Comparison of ENCODE assay signal across 7 cellular contexts in the genomic region with DNA sequence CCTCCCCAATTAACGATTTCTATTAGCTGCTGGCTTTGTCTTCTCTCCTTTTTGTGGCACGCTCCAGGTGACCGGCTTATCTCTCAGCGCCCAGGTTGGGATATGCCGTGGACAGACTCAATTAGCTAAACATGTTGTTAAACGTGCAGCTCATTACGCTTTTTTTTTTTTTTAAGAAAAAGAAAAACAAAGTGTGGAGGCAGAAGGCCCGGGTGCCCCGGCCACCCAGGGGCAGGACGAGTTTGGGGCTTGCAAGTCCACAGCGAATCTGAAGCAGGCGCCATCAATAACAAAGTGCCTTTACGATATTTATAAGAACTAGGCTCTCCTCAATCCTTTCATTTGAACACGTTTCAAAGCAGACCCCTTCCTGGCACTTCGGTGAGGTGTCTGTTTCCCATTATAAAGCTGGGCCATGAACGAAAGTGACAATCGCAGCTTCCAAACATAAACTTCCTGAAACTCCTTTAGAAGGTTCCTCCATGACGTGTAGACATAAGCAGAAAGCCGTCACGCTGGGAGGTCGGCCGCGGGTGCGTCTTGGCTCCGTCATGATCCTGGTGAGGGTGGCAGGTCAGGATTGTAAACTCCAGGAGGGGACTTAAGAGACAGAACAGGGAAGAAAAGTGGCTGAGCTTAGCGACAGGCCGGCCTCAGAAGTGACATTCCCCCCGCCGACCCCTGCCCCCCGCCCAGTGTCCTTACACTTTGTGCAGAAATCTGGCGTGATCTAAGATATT.
DNase-seq lines count a peak whose midpoint lies in the region; ATAC-seq and TF ChIP-seq lines count a peak whose summit lies in the region.
"Not testable (repeated sequence)": the region's sequence is repeated elsewhere in the genome, so short reads cannot be mapped to it uniquely, and the experiment has no call there.

No MANE protein-coding gene starts in this region.

- H3K23ac ChIP-seq in neuronal stem cell (ENCODE audit: low read depth, low read length, poor library complexity) = not testable (repeated sequence)

- CTCF ChIA-PET in WTC11 (lab: Charles Lee) = not testable (repeated sequence)

- not testable (repeated sequence) for H3K79me2 ChIP-seq in hepatocyte

- intact Hi-C loops in spleen (cut with DNase I; ENCODE audit: low total_unique reads) = not testable (repeated sequence)

- H3K36me3 Mint-ChIP-seq in WTC11, mesothelial cell of epicardium: not testable (repeated sequence)

- not testable (repeated sequence) for H3K18ac ChIP-seq in neuronal stem cell (ENCODE audit: low read length)

- H3K27me3 Mint-ChIP-seq in WTC11 (ENCODE audit: low read depth); mesothelial cell of epicardium (ENCODE audit: low read depth): not testable (repeated sequence)

- not testable (repeated sequence) for H2BK120ac ChIP-seq in neuronal stem cell (ENCODE audit: low read depth, low read length)

- not testable (repeated sequence) for H2BK15ac ChIP-seq in neuronal stem cell (ENCODE audit: low read length)

- 0 out of 2 replicates have a peak overlapping the region, but pooled peaks have one; percentile 82 for H3K27ac Mint-ChIP-seq in WTC11
- not testable (repeated sequence) for H3K27ac Mint-ChIP-seq in mesothelial cell of epicardium

- not testable (repeated sequence) for H3K4me1 Mint-ChIP-seq in WTC11
- peaks cover 20% of the 10 kb centered on the region for H3K4me1 Mint-ChIP-seq in mesothelial cell of epicardium

- H3K4ac ChIP-seq in neuronal stem cell (ENCODE audit: low read length) = not testable (repeated sequence)

- not testable (repeated sequence) for H3K9me2 ChIP-seq in hepatocyte (replicated peaks; ENCODE audit: insufficient read depth)

- H2BK12ac ChIP-seq in neuronal stem cell (ENCODE audit: low read length) = not testable (repeated sequence)

- H3K4me2 ChIP-seq in hepatocyte = peak overlapping the region; percentile 59
- H3K4me2 ChIP-seq in neuronal stem cell (ENCODE audit: insufficient read depth, low read length, poor library complexity, severe bottlenecking) = not testable (repeated sequence)

- POLR2A ChIA-PET in WTC11 (lab: Charles Lee) = not testable (repeated sequence)

- H3K79me1 ChIP-seq in neuronal stem cell (ENCODE audit: low read depth, low read length) = not testable (repeated sequence)

- not testable (repeated sequence) for H3K27me3 ChIP-seq in hepatocyte; neuronal stem cell (ENCODE audit: control insufficient read depth in 3 of 3, insufficient read depth in 3 of 3, low read depth in 1 of 3, low read length in 3 of 3); spleen (replicated peaks in 1 of 7)

- not testable (repeated sequence) for ATAC-seq in WTC11

- not testable (repeated sequence) for H4K8ac ChIP-seq in neuronal stem cell (ENCODE audit: low read depth, low read length)

- TF ChIP-seq CTCF in WTC11 (IDR thresholded peaks at IDR 0.05); choroid plexus epithelial cell (conservative IDR thresholded peaks at IDR 0.05; ENCODE audit: low read depth, low read length); hepatocyte (IDR thresholded peaks at IDR 0.05; ENCODE audit: poor library complexity); mesothelial cell of epicardium (IDR thresholded peaks at IDR 0.05; ENCODE audit: unreplicated experiment); spleen (IDR thresholded peaks at IDR 0.05 in 8 of 11, conservative IDR thresholded peaks at IDR 0.05 in 3 of 11): not testable (repeated sequence)

- H3K9ac ChIP-seq in neuronal stem cell (ENCODE audit: low read depth, low read length, poor library complexity) = not testable (repeated sequence)

- not testable (repeated sequence) for H3K14ac ChIP-seq in neuronal stem cell (ENCODE audit: low read length)

- not testable (repeated sequence) for H4K20me1 ChIP-seq in hepatocyte (ENCODE audit: insufficient read depth, poor library complexity, severe bottlenecking)

- H3K4me3 Mint-ChIP-seq in WTC11 = not testable (repeated sequence)
- peak overlapping the region; percentile 33 for H3K4me3 Mint-ChIP-seq in mesothelial cell of epicardium

- not testable (repeated sequence) for H3K36me3 ChIP-seq in hepatocyte (replicated peaks; ENCODE audit: insufficient read depth, low read depth); neuronal stem cell (replicated peaks in 1 of 2; ENCODE audit: control insufficient read depth in 2 of 2, insufficient read depth in 2 of 2, low read length in 2 of 2)
- peaks cover 0 to 13% (median 0%) of the 10 kb centered on the region in 6 donors for H3K36me3 ChIP-seq in spleen

- H4K91ac ChIP-seq in neuronal stem cell (ENCODE audit: low read depth, low read length, poor library complexity) = not testable (repeated sequence)

- not testable (repeated sequence) for H3K9me3 ChIP-seq in hepatocyte (ENCODE audit: low read depth); neuronal stem cell (replicated peaks in 1 of 2; ENCODE audit: control insufficient read depth in 2 of 2, insufficient read depth in 1 of 2, low read depth in 1 of 2, low read length in 2 of 2); spleen

- WGBS in hepatocyte (ENCODE audit: low lambda C conversion rate, missing lambda C conversion rate) = 52% methylated on average over 29 of the region's 31 CpGs
- no CpG with 5 or more reads among the region's 31 CpGs for WGBS in neuronal stem cell (ENCODE audit: extremely low coverage in 2 of 2, insufficient read length in 2 of 2, insufficient replicate concordance in 1 of 2), 2 donors
- 85 to 91% (median 90%) methylated on average over 31 of the region's 31 CpGs for WGBS in spleen, 5 donors

- not testable (repeated sequence) for H3K4me1 ChIP-seq in hepatocyte (ENCODE audit: insufficient read depth); neuronal stem cell (ENCODE audit: control insufficient read depth in 2 of 2, insufficient read depth in 1 of 2, low read depth in 1 of 2, low read length in 2 of 2); spleen

- not testable (repeated sequence) for H2AFZ ChIP-seq in hepatocyte
- peak overlapping the region; percentile 6 for H2AFZ ChIP-seq in neuronal stem cell (ENCODE audit: low read length)

- H3K9me3 Mint-ChIP-seq in WTC11, mesothelial cell of epicardium: not testable (repeated sequence)

- not testable (repeated sequence) for H2AK5ac ChIP-seq in neuronal stem cell (ENCODE audit: low read depth, low read length)

- DNase-seq in CD1c-positive myeloid dendritic cell (ENCODE audit: extremely low spot score) (peak; percentile 21), choroid plexus epithelial cell (ENCODE audit: low read depth) (peak; percentile 47), spleen (peak; percentile 47)
- DNase-seq in WTC11 (ENCODE audit: low spot score); hepatocyte (ENCODE audit: low spot score); mesothelial cell of epicardium (ENCODE audit: low spot score in 2 of 2, unreplicated experiment in 2 of 2); neuronal stem cell (ENCODE audit: low spot score): not testable (repeated sequence)

- H3K4me3 ChIP-seq in choroid plexus epithelial cell (ENCODE audit: low read depth, low read length) = peak overlapping the region; percentile 48
- not testable (repeated sequence) for H3K4me3 ChIP-seq in hepatocyte; neuronal stem cell (ENCODE audit: low read length in 2 of 2); spleen

- not testable (repeated sequence) for TF ChIP-seq POLR2A in spleen (IDR thresholded peaks at IDR 0.05)

- H3K27ac ChIP-seq in hepatocyte (peak overlapping the region; percentile 7), spleen (peak overlapping the region in 1 of 8 donors; percentile 35)
- not testable (repeated sequence) for H3K27ac ChIP-seq in neuronal stem cell (replicated peaks; ENCODE audit: low read length)

- H2BK5ac ChIP-seq in neuronal stem cell (ENCODE audit: low read length) = not testable (repeated sequence)
